8 cellular contexts compared by ENCODE assay signal in genomic region chr15:51649659-51650521, GRCh38. TPM values are rescaled to one million over a fixed set of nuclear protein-coding genes. Genes with fewer than 3 reads are reported as not detected.
DNase-seq lines count a peak whose midpoint lies in the region; ATAC-seq and TF ChIP-seq lines count a peak whose summit lies in the region.

No MANE protein-coding gene starts in this region.

- H3K36me3 ChIP-seq in mucosa of descending colon (ENCODE audit: low read depth), result no peaks in the 10 kb centered on the region
- no peaks in the 10 kb centered on the region for H3K36me3 ChIP-seq in aorta (ENCODE audit: control insufficient read depth in 1 of 2, insufficient read depth in 2 of 2, low read length in 1 of 2)

- H3K4me1 ChIP-seq in mucosa of descending colon (ENCODE audit: low read depth), result no peaks in the 10 kb centered on the region
- no peaks in the 10 kb centered on the region for H3K4me1 ChIP-seq in aorta (ENCODE audit: control insufficient read depth in 1 of 2, insufficient read depth in 2 of 2, low read length in 2 of 2)

- intact Hi-C loops in mucosa of descending colon (cut with DNase I, micrococcal nuclease), result loop anchor here (1.0 to 2.0 kb wide), 2 partner anchors 124 to 127 kb away; no protein-coding TSS in a partner anchor
- intact Hi-C loops in aorta (cut with DNase I), result loop anchor here (2.0 to 10.0 kb wide), 2 partner anchors 127 to 575 kb away; no protein-coding TSS in a partner anchor

- no peak overlapping the region for H3K4me3 ChIP-seq in mucosa of descending colon
- no peak overlapping the region for H3K4me3 ChIP-seq in aorta (ENCODE audit: low read length in 2 of 2)

- H3K27ac ChIP-seq in epithelial cell of prostate, result no peak overlapping the region
- H3K27ac ChIP-seq in aorta (ENCODE audit: low read depth in 1 of 2, low read length in 2 of 2), result no peak overlapping the region

- TF ChIP-seq CTCF in mucosa of descending colon (IDR thresholded peaks at IDR 0.05), result peak; percentile 25

- DNase-seq in activated gamma-delta T cell treated with Interleukin-2 at 50 U/mL for 16 hours (peak; percentile 41), activated gamma-delta T cell (lab: John Stamatoyannopoulos, UW) (no peak), NCI-H510A (lab: John Stamatoyannopoulos, UW) (peak; percentile 31), epithelial cell of prostate (ENCODE audit: low read depth, low spot score) (peak; percentile 18), mucosa of descending colon (peak in 1 of 3 donors; percentile 77), aorta (no peak)

- ATAC-seq in HG03457 (IDR thresholded peaks at IDR 0.05; ENCODE audit: unreplicated experiment), result peak; percentile 67
- peak; percentile 68 to 70 for ATAC-seq in activated CD4-positive, CD25-positive, alpha-beta regulatory T cell treated with anti-CD3 and anti-CD28 coated beads, Interleukin-2, amount 50 U/mL, for 24 hours
- ATAC-seq in mucosa of descending colon, result peak; percentile 88
- ATAC-seq in aorta (ENCODE audit: low FRiP score), result peak; percentile 75

- H3K9me3 ChIP-seq in mucosa of descending colon (no peaks in the 10 kb centered on the region), aorta (ENCODE audit: control insufficient read depth, low read length) (no peaks in the 10 kb centered on the region)

- no peaks in the 10 kb centered on the region for H3K27me3 ChIP-seq in aorta (ENCODE audit: control insufficient read depth in 1 of 2, insufficient read depth in 2 of 2, low read length in 1 of 2)

- 36 to 39% methylated on average over 4 of the region's 4 CpGs for whole genome bisulfite sequencing in aorta, 2 donors

RNA-seq across cellular contexts. Expression of gene DMXL2, which starts 27.3 kb away (rescaled TPM):
- total RNA-seq in mucosa of descending colon, result 10 to 100 TPM; 36.5 to 45.5 (median 43.0) TPM
- 10 to 100 TPM; 23.3 to 52.5 TPM for total RNA-seq in aorta
- 10 to 100 TPM in 1 of 2 donors, 1 to 10 TPM in 1; 7.1 to 15.5 TPM for polyA plus RNA-seq in aorta

RNA-seq across cellular contexts. Expression of gene SCG3, which starts 31.4 kb away (rescaled TPM):
- total RNA-seq in mucosa of descending colon (1 to 10 TPM in 1 of 3 donors, under 1 TPM in 2; 0.78 to 3.3 (median 0.89) TPM), aorta (not detected)
- polyA plus RNA-seq in aorta, result under 1 TPM in 1 of 2 donors, not detected in 1; 0.15 TPM

Comparison
In these comparisons a context has a peak if more than half of its experiments do, and no peak if none do; other contexts are left out.
1. DNase-seq: peak in activated gamma-delta T cell treated with Interleukin-2 at 50 U/mL for 16 hours (single experiment), NCI-H510A (single experiment) and epithelial cell of prostate (single experiment); none in activated gamma-delta T cell (single experiment) and aorta (0 of 2).
2. Peak in every context shown above with its lines, with median percentiles within 50 percentile points of each other: ATAC-seq.